Comparison of ENCODE assay signal across 29 cellular contexts in genomic region chr3:184738982-184739381, GRCh38. TPM values are rescaled to one million over a fixed set of nuclear protein-coding genes. Genes with fewer than 3 reads are reported as not detected.
DNase-seq lines count a peak whose midpoint lies in the region; ATAC-seq, FAIRE-seq and TF ChIP-seq lines count a peak whose summit lies in the region.
"Had no signal": no experiment of that assay in that cellular context is flagged by ENCODE, and none has a peak within 500 bp of the region (broad histone marks: within the 10 kb centered on the region; RNA-seq: fewer than 3 reads in every experiment).

No MANE protein-coding gene starts in this region.

- H3K27ac ChIP-seq in PC-9 = peak overlapping the region; percentile 78
- H3K27ac ChIP-seq in mammary epithelial cell (ENCODE audit: insufficient read depth, low read depth, low read length) = peak overlapping the region; percentile 99
- H3K27ac ChIP-seq in kidney (ENCODE audit: low read depth in 2 of 2, low read length in 2 of 2) = no peak overlapping the region
- H3K27ac ChIP-seq: BLaER1, brain microvascular endothelial cell, esophagus muscularis mucosa, psoas muscle, tibial nerve had no signal

- H3K27ac Mint-ChIP-seq in stimulated activated naive B cell treated with anti-CD40 and anti-IgM and Interleukin-4, amounts not matched to agents 10 μg/mL and 1 μg/mL and 100 μg/mL, for 72 hours = peak overlapping the region; percentile 37
- H3K27ac Mint-ChIP-seq: activated B cell treated with CpG ODN at 0.5 μM for 24 hours; activated T-cell treated with anti-CD3 and anti-CD28 coated beads, Interleukin-2, amount 50 U/mL, for 72 hours; effector memory CD8-positive, alpha-beta T cell had no signal

- in situ Hi-C loops in mammary epithelial cell (cut with MboI; ENCODE audit: low sequenced_read_pairs in 2 of 2) = no loop called here

- H3F3A ChIP-seq in PC-9 (ENCODE audit: insufficient read depth, low read depth) = peaks cover 36% of the 10 kb centered on the region

- no peak for DNase-seq in PC-9
- no peak for DNase-seq in mammary epithelial cell
- peak; percentile 10 for DNase-seq in kidney
- DNase-seq in stimulated activated naive B cell treated with anti-CD40 and anti-IgM and Interleukin-4, amounts not matched to agents 10 μg/mL and 1 μg/mL and 100 μg/mL, for 72 hours = no peak
- DNase-seq in NCI-H2196 (lab: John Stamatoyannopoulos, UW; ENCODE audit: unreplicated experiment) = no peak
- DNase-seq: activated B cell treated with CpG ODN at 0.5 μM for 24 hours; activated CD4-positive, alpha-beta T cell treated with anti-CD3 and anti-CD28 coated beads, Interleukin-2, amount 50 U/mL, for 1 hour; activated naive CD4-positive, alpha-beta T cell treated with Interleukin-2 at 50 U/mL for 16 hours; activated T-cell treated with anti-CD3 and anti-CD28 coated beads, Interleukin-2, amount 50 U/mL, for 72 hours; brain microvascular endothelial cell; effector memory CD8-positive, alpha-beta T cell; GF-D8; HCEC 1CT; KG1; MM.1S; NCI-H1436; NCI-H2081 treated with DMSO at 0.1 percent for 48 hours; NCI-H446; NCI-H82; psoas muscle; Right ventricle myocardium superior had no signal

- TF ChIP-seq CTCF in PC-9 (conservative IDR thresholded peaks at IDR 0.05) = no peak
- TF ChIP-seq CTCF in mammary epithelial cell (conservative IDR thresholded peaks at IDR 0.05 in 1 of 2, IDR thresholded peaks at IDR 0.05 in 1 of 2; ENCODE audit: extremely low read depth in 1 of 2, insufficient read depth in 1 of 2, low read depth in 1 of 2, low read length in 2 of 2) = no peak
- TF ChIP-seq CTCF in kidney (IDR thresholded peaks at IDR 0.05; ENCODE audit: borderline replicate concordance, extremely low read depth, insufficient read depth) = no peak

- H3K4me3 ChIP-seq in PC-9 (no peak overlapping the region), mammary epithelial cell (replicated peaks in 1 of 3; ENCODE audit: insufficient read depth in 1 of 3, low read depth in 2 of 3, low read length in 3 of 3) (no peak overlapping the region), kidney (ENCODE audit: low read length in 2 of 2) (no peak overlapping the region)
- H3K4me3 ChIP-seq: BLaER1, esophagus muscularis mucosa, psoas muscle, tibial nerve had no signal

- H3K9me2 ChIP-seq in PC-9 (ENCODE audit: insufficient read depth) = no peaks in the 10 kb centered on the region

- intact Hi-C loops in PC-9 (cut with micrococcal nuclease; ENCODE audit: unreplicated experiment) = loop anchor here (1.0 to 2.0 kb wide), 3 partner anchors 26 to 174 kb away; no protein-coding TSS in a partner anchor
- intact Hi-C loops in mammary epithelial cell (cut with micrococcal nuclease) = no loop called here
- intact Hi-C loops in kidney (cut with DNase I) = no loop called here

- H3K4me2 ChIP-seq in PC-9 = peak overlapping the region; percentile 73
- H3K4me2 ChIP-seq in mammary epithelial cell (ENCODE audit: insufficient read depth, low read depth, low read length) = peak overlapping the region; percentile 60
- H3K4me2 ChIP-seq: BLaER1 had no signal

- H4K20me1 ChIP-seq in PC-9 (ENCODE audit: insufficient read depth) (no peaks in the 10 kb centered on the region), mammary epithelial cell (ENCODE audit: insufficient read depth, low read length) (no peaks in the 10 kb centered on the region)
- H4K20me1 ChIP-seq: BLaER1 had no signal

- POLR2A ChIA-PET in PC-9 (lab: Charles Lee; ENCODE audit: unreplicated experiment) = interaction anchor here (0.7 kb wide), 1 partner anchor 33 kb away, joined by 7 read pairs; no protein-coding TSS in a partner anchor

- ATAC-seq in stimulated activated naive B cell treated with anti-CD40 and anti-IgM and Interleukin-4, amounts not matched to agents 10 μg/mL and 1 μg/mL and 100 μg/mL, for 72 hours (replicated peaks) = no peak
- ATAC-seq in GM21381 (IDR thresholded peaks at IDR 0.05; ENCODE audit: unreplicated experiment) (no peak), HG03196 (IDR thresholded peaks at IDR 0.05; ENCODE audit: unreplicated experiment) (no peak)
- ATAC-seq: activated T-cell treated with anti-CD3 and anti-CD28 coated beads, Interleukin-2, amount 50 U/mL, for 72 hours; effector memory CD8-positive, alpha-beta T cell; psoas muscle; stimulated activated naive CD8-positive, alpha-beta T cell treated with anti-CD3 and anti-CD28 coated beads, Interleukin-15, amount 100 ng/mL, for 72 hours had no signal

- H3K4me3 Mint-ChIP-seq in stimulated activated naive B cell treated with anti-CD40 and anti-IgM and Interleukin-4, amounts not matched to agents 10 μg/mL and 1 μg/mL and 100 μg/mL, for 72 hours = no peak overlapping the region
- H3K4me3 Mint-ChIP-seq: activated B cell treated with CpG ODN at 0.5 μM for 24 hours; activated T-cell treated with anti-CD3 and anti-CD28 coated beads, Interleukin-2, amount 50 U/mL, for 72 hours; effector memory CD8-positive, alpha-beta T cell; stimulated activated naive CD8-positive, alpha-beta T cell treated with anti-CD3 and anti-CD28 coated beads, Interleukin-15, amount 100 ng/mL, for 72 hours had no signal

- no peaks in the 10 kb centered on the region for H3K9me3 Mint-ChIP-seq in stimulated activated naive B cell treated with anti-CD40 and anti-IgM and Interleukin-4, amounts not matched to agents 10 μg/mL and 1 μg/mL and 100 μg/mL, for 72 hours
- H3K9me3 Mint-ChIP-seq: activated B cell treated with CpG ODN at 0.5 μM for 24 hours; activated T-cell treated with anti-CD3 and anti-CD28 coated beads, Interleukin-2, amount 50 U/mL, for 72 hours; effector memory CD8-positive, alpha-beta T cell; stimulated activated naive CD8-positive, alpha-beta T cell treated with anti-CD3 and anti-CD28 coated beads, Interleukin-15, amount 100 ng/mL, for 72 hours had no signal

- H3K9me3 ChIP-seq in PC-9 (ENCODE audit: insufficient read depth, low read depth) (no peaks in the 10 kb centered on the region), mammary epithelial cell (replicated peaks; ENCODE audit: insufficient read depth, low read length) (no peaks in the 10 kb centered on the region), kidney (ENCODE audit: control insufficient read depth in 1 of 2, low read length in 2 of 2) (no peaks in the 10 kb centered on the region)
- H3K9me3 ChIP-seq: BLaER1, esophagus muscularis mucosa, psoas muscle, tibial nerve had no signal

- peaks cover 12 to 27% of the 10 kb centered on the region in 2 donors for H3K27me3 Mint-ChIP-seq in stimulated activated naive B cell treated with anti-CD40 and anti-IgM and Interleukin-4, amounts not matched to agents 10 μg/mL and 1 μg/mL and 100 μg/mL, for 72 hours
- H3K27me3 Mint-ChIP-seq: stimulated activated naive CD8-positive, alpha-beta T cell treated with anti-CD3 and anti-CD28 coated beads, Interleukin-15, amount 100 ng/mL, for 72 hours had no signal

- H2AFZ ChIP-seq in PC-9 (no peak overlapping the region), mammary epithelial cell (ENCODE audit: low read depth, low read length) (peak overlapping the region; percentile 75)

- H3K4me1 ChIP-seq in PC-9 (replicated peaks; ENCODE audit: insufficient read depth) (peaks cover 43% of the 10 kb centered on the region), mammary epithelial cell (ENCODE audit: insufficient read depth, low read length) (peaks cover 52% of the 10 kb centered on the region), kidney (ENCODE audit: control insufficient read depth in 1 of 2, insufficient read depth in 1 of 2, low read depth in 1 of 2, low read length in 2 of 2) (peaks cover 0 to 2% of the 10 kb centered on the region in 2 donors)
- H3K4me1 ChIP-seq: BLaER1, psoas muscle had no signal

- H3K27me3 ChIP-seq in PC-9 (ENCODE audit: insufficient read depth, low read depth) (no peaks in the 10 kb centered on the region), mammary epithelial cell (ENCODE audit: insufficient read depth, low read length) (no peaks in the 10 kb centered on the region)
- H3K27me3 ChIP-seq: BLaER1, brain microvascular endothelial cell, esophagus muscularis mucosa, tibial nerve had no signal

- dilution Hi-C loops in mammary epithelial cell (cut with HindIII; ENCODE audit: low sequenced_read_pairs) = no loop called here

- H3K9ac ChIP-seq in mammary epithelial cell (ENCODE audit: insufficient read depth, low read length) = no peak overlapping the region
- H3K9ac ChIP-seq in kidney (ENCODE audit: low read length in 2 of 2) = no peak overlapping the region
- H3K9ac ChIP-seq: BLaER1 had no signal

- peaks cover 4 to 10% of the 10 kb centered on the region in 2 donors for H3K4me1 Mint-ChIP-seq in stimulated activated naive B cell treated with anti-CD40 and anti-IgM and Interleukin-4, amounts not matched to agents 10 μg/mL and 1 μg/mL and 100 μg/mL, for 72 hours
- H3K4me1 Mint-ChIP-seq: activated B cell treated with CpG ODN at 0.5 μM for 24 hours had no signal

- no peaks in the 10 kb centered on the region for H3K36me3 Mint-ChIP-seq in stimulated activated naive B cell treated with anti-CD40 and anti-IgM and Interleukin-4, amounts not matched to agents 10 μg/mL and 1 μg/mL and 100 μg/mL, for 72 hours

- no TSS peak for BruUV-seq in PC-9 (replicated peaks; lab: Mats Ljungman, UMichigan)
- BruUV-seq in mammary epithelial cell (replicated peaks; lab: Mats Ljungman, UMichigan) = no TSS peak

- CTCF ChIA-PET in PC-9 (lab: Charles Lee) (interaction anchor here (1.7 kb wide), 1 partner anchor 177 kb away, joined by 22 read pairs; the partner anchor contains the start of gene EPHB3), mammary epithelial cell (lab: Charles Lee; ENCODE audit: low non-redundant PET) (no interaction called here)

- H3K36me3 ChIP-seq in PC-9 (ENCODE audit: low read depth) (no peaks in the 10 kb centered on the region), mammary epithelial cell (ENCODE audit: insufficient read depth, low read length) (no peaks in the 10 kb centered on the region), kidney (ENCODE audit: control insufficient read depth in 1 of 2, insufficient read depth in 2 of 2, low read length in 2 of 2) (no peaks in the 10 kb centered on the region)
- H3K36me3 ChIP-seq: BLaER1, brain microvascular endothelial cell, esophagus muscularis mucosa, tibial nerve had no signal

- no peaks in the 10 kb centered on the region for H3K79me2 ChIP-seq in PC-9 (ENCODE audit: low read depth)
- no peaks in the 10 kb centered on the region for H3K79me2 ChIP-seq in mammary epithelial cell (ENCODE audit: insufficient read depth, low read length)

- FAIRE-seq in kidney (lab: Jason Lieb, UNC) = no peak
- FAIRE-seq: frontal cortex, HTR-8/SVneo had no signal

- WGBS in mammary epithelial cell (ENCODE audit: low coverage, missing lambda C conversion rate) = 96% methylated on average over 4 of the region's 4 CpGs

RNA-seq across cellular contexts. Expression of gene MAGEF1, which starts 27.1 kb away (rescaled TPM):
- total RNA-seq in PC-9 (2021) (97.2 and 106 TPM in 2 replicates), mammary epithelial cell (10 to 100 TPM; 19.0 to 27.8 TPM), kidney (37.9 TPM)
- polyA plus RNA-seq in mammary epithelial cell (14.3 TPM), kidney (ENCODE audit: insufficient read depth, low read depth, low replicate concordance) (50.0 TPM)
- polyA minus RNA-seq in mammary epithelial cell = 4.4 TPM

Comparison
In these comparisons a context has a peak if more than half of its experiments do, and no peak if none do; other contexts are left out.
1. H3K27ac ChIP-seq: peak in PC-9 (single experiment) and mammary epithelial cell (single experiment); none in kidney (0 of 2).